27 cellular contexts compared by ENCODE assay signal in genomic region chr17:80754846-80755245, GRCh38.
DNase-seq lines count a peak whose midpoint lies in the region; ATAC-seq lines count a peak whose summit lies in the region.
"Had no signal": no experiment of that assay in that cellular context is flagged by ENCODE, and none has a peak within 500 bp of the region (broad histone marks: within the 10 kb centered on the region; RNA-seq: fewer than 3 reads in every experiment).

No MANE protein-coding gene starts in this region.

- H3K4me2 ChIP-seq in mesenchymal stem cell (ENCODE audit: low read length, poor library complexity, severe bottlenecking), result no peak overlapping the region
- H3K4me2 ChIP-seq: KMS-11, smooth muscle cell had no signal

- CTCF ChIA-PET in activated CD8-positive, alpha-beta T cell treated with anti-CD3 and anti-CD28 coated beads, Interleukin-2, amount 10 ng/mL, durations not matched to agents 7 days and 5 days (lab: Charles Lee), result interaction anchor here (0.7 to 1.9 kb wide), 4 partner anchors 9 to 56 kb away, joined by 3 to 6 read pairs (median 4); no protein-coding TSS in a partner anchor

- H3K27ac Mint-ChIP-seq in activated naive CD4-positive, alpha-beta T cell treated with anti-CD3 and anti-CD28 coated beads, Interleukin-2, amount 50 U/mL, for 24 hours, result peak overlapping the region; percentile 85
- H3K27ac Mint-ChIP-seq in activated CD8-positive, alpha-beta T cell treated with anti-CD3 and anti-CD28 coated beads, Interleukin-2, amount 10 ng/mL, durations not matched to agents 7 days and 5 days, result peak overlapping the region; percentile 45
- H3K27ac Mint-ChIP-seq: activated T-cell treated with anti-CD3 and anti-CD28 coated beads, Interleukin-2, amount 50 U/mL, for 72 hours had no signal

- H2BK12ac ChIP-seq in mesenchymal stem cell (ENCODE audit: low read length in 2 of 2), result peak overlapping the region in 1 of 2 experiments; percentile 26

- H3K23ac ChIP-seq in mesenchymal stem cell (ENCODE audit: low read length in 2 of 2), result no peak overlapping the region

- H3K4me1 Mint-ChIP-seq in activated naive CD4-positive, alpha-beta T cell treated with anti-CD3 and anti-CD28 coated beads, Interleukin-2, amount 50 U/mL, for 24 hours, result peaks cover 82% of the 10 kb centered on the region
- H3K4me1 Mint-ChIP-seq in activated CD8-positive, alpha-beta T cell treated with anti-CD3 and anti-CD28 coated beads, Interleukin-2, amount 10 ng/mL, durations not matched to agents 7 days and 5 days (ENCODE audit: low read depth), result peaks cover 86% of the 10 kb centered on the region

- no peaks in the 10 kb centered on the region for H3K9me3 Mint-ChIP-seq in activated naive CD4-positive, alpha-beta T cell treated with anti-CD3 and anti-CD28 coated beads, Interleukin-2, amount 50 U/mL, for 24 hours
- H3K9me3 Mint-ChIP-seq in activated CD8-positive, alpha-beta T cell treated with anti-CD3 and anti-CD28 coated beads, Interleukin-2, amount 10 ng/mL, durations not matched to agents 7 days and 5 days (ENCODE audit: insufficient read depth), result no peaks in the 10 kb centered on the region
- H3K9me3 Mint-ChIP-seq: activated T-cell treated with anti-CD3 and anti-CD28 coated beads, Interleukin-2, amount 50 U/mL, for 72 hours; CD4-positive, alpha-beta memory T cell had no signal

- peaks cover 35 to 41% of the 10 kb centered on the region in 2 experiments for H3K36me3 ChIP-seq in mesenchymal stem cell (ENCODE audit: control insufficient read depth in 1 of 2, insufficient read depth in 2 of 2, low read depth in 1 of 2, low read length in 2 of 2)
- H3K36me3 ChIP-seq in thymus (ENCODE audit: control insufficient read depth, insufficient read depth), result peaks cover 29% of the 10 kb centered on the region
- H3K36me3 ChIP-seq: cardiac muscle cell, colonic mucosa had no signal

- no peaks in the 10 kb centered on the region for H3K27me3 Mint-ChIP-seq in activated naive CD4-positive, alpha-beta T cell treated with anti-CD3 and anti-CD28 coated beads, Interleukin-2, amount 50 U/mL, for 24 hours
- no peaks in the 10 kb centered on the region for H3K27me3 Mint-ChIP-seq in activated CD8-positive, alpha-beta T cell treated with anti-CD3 and anti-CD28 coated beads, Interleukin-2, amount 10 ng/mL, durations not matched to agents 7 days and 5 days (ENCODE audit: low read depth)
- H3K27me3 Mint-ChIP-seq: CD4-positive, alpha-beta memory T cell had no signal

- no peak overlapping the region for H2BK15ac ChIP-seq in mesenchymal stem cell (ENCODE audit: low read depth, poor library complexity, severe bottlenecking)

- H3K36me3 Mint-ChIP-seq in activated naive CD4-positive, alpha-beta T cell treated with anti-CD3 and anti-CD28 coated beads, Interleukin-2, amount 50 U/mL, for 24 hours, result peaks cover 31% of the 10 kb centered on the region
- peaks cover 69% of the 10 kb centered on the region for H3K36me3 Mint-ChIP-seq in activated CD8-positive, alpha-beta T cell treated with anti-CD3 and anti-CD28 coated beads, Interleukin-2, amount 10 ng/mL, durations not matched to agents 7 days and 5 days (ENCODE audit: low read depth)

- H3K4ac ChIP-seq in mesenchymal stem cell (ENCODE audit: low read depth in 1 of 2, low read length in 2 of 2), result no peak overlapping the region

- DNase-seq in activated naive CD4-positive, alpha-beta T cell treated with anti-CD3 and anti-CD28 coated beads, Interleukin-2, amount 50 U/mL, for 16 hours, result no peak
- DNase-seq in activated CD8-positive, alpha-beta T cell treated with anti-CD3 and anti-CD28 coated beads, Interleukin-2, amount 10 ng/mL, durations not matched to agents 7 days and 5 days, result no peak
- no peak for DNase-seq in mesenchymal stem cell
- DNase-seq in NCI-H1694 (lab: John Stamatoyannopoulos, UW), result no peak
- DNase-seq: activated CD4-positive, CD25-positive, alpha-beta regulatory T cell treated with anti-CD3 and anti-CD28 coated beads, Interleukin-2, amount 50 U/mL, for 72 hours; activated T-cell treated with anti-CD3 and anti-CD28 coated beads, Interleukin-2, amount 50 U/mL, for 72 hours; CD4-positive, alpha-beta memory T cell; colonic mucosa; effector memory CD4-positive, alpha-beta T cell; HCEC 1CT; NCI-H2081; NCI-H2227 treated with DMSO at 0.1 percent for 48 hours; NCI-H526; stomach had no signal

- ATAC-seq in activated CD8-positive, alpha-beta T cell treated with anti-CD3 and anti-CD28 coated beads, Interleukin-2, amount 10 ng/mL, durations not matched to agents 7 days and 5 days, result no peak
- ATAC-seq in GM21360 (IDR thresholded peaks at IDR 0.05; ENCODE audit: unreplicated experiment), result no peak
- ATAC-seq in GM19452 (IDR thresholded peaks at IDR 0.05; ENCODE audit: unreplicated experiment), result no peak
- ATAC-seq: activated T-cell treated with anti-CD3 and anti-CD28 coated beads, Interleukin-2, amount 50 U/mL, for 72 hours; left lobe of liver; Right ventricle myocardium inferior had no signal

- H3K9me3 ChIP-seq in mesenchymal stem cell (ENCODE audit: control insufficient read depth, low read length) (no peaks in the 10 kb centered on the region), thymus (ENCODE audit: control insufficient read depth) (no peaks in the 10 kb centered on the region)
- H3K9me3 ChIP-seq: colonic mucosa, right atrium auricular region, stomach, tibial nerve had no signal

- POLR2A ChIA-PET in activated CD8-positive, alpha-beta T cell treated with anti-CD3 and anti-CD28 coated beads, Interleukin-2, amount 10 ng/mL, durations not matched to agents 7 days and 5 days (lab: Charles Lee), result no interaction called here

- 80% methylated on average over 8 of the region's 9 CpGs for WGBS in mesenchymal stem cell
- WGBS in thymus, result 90% methylated on average over 9 of the region's 9 CpGs

- H3K79me1 ChIP-seq in mesenchymal stem cell (replicated peaks; ENCODE audit: low read length, poor library complexity, severe bottlenecking), result peaks cover 25% of the 10 kb centered on the region

- H3K4me1 ChIP-seq in mesenchymal stem cell (ENCODE audit: control insufficient read depth, insufficient read depth, low read depth, low read length), result peaks cover 17% of the 10 kb centered on the region
- H3K4me1 ChIP-seq in thymus (ENCODE audit: control insufficient read depth, insufficient read depth, low read length), result peaks cover 67% of the 10 kb centered on the region
- H3K4me1 ChIP-seq: colonic mucosa had no signal

- H3K27ac ChIP-seq in mesenchymal stem cell (ENCODE audit: low read length, poor library complexity, severe bottlenecking), result no peak overlapping the region
- peak overlapping the region; percentile 37 for H3K27ac ChIP-seq in thymus (ENCODE audit: low read depth)
- H3K27ac ChIP-seq: cardiac muscle cell, colonic mucosa, epithelial cell of prostate, HL-60, KMS-11, right atrium auricular region, stomach, tibial nerve had no signal

- H4K91ac ChIP-seq in mesenchymal stem cell (ENCODE audit: low read length), result peak overlapping the region; percentile 34

- H4K8ac ChIP-seq in mesenchymal stem cell (ENCODE audit: low read length), result no peak overlapping the region

- H2AFZ ChIP-seq in mesenchymal stem cell (ENCODE audit: low read depth, low read length), result no peak overlapping the region

- H3K18ac ChIP-seq in mesenchymal stem cell (ENCODE audit: low read depth in 1 of 2, low read length in 2 of 2), result peak overlapping the region in 1 of 2 experiments; percentile 35

- no peak overlapping the region for H2AK5ac ChIP-seq in mesenchymal stem cell (ENCODE audit: low read length, severe bottlenecking)

- no peak overlapping the region for H3K4me3 ChIP-seq in mesenchymal stem cell (ENCODE audit: insufficient read depth in 1 of 2, low read depth in 1 of 2, low read length in 2 of 2)
- no peak overlapping the region for H3K4me3 ChIP-seq in thymus (ENCODE audit: low read length)
- H3K4me3 ChIP-seq: cardiac muscle cell, colonic mucosa, right atrium auricular region, smooth muscle cell, stomach, tibial nerve had no signal

- no peak overlapping the region for H3K9ac ChIP-seq in mesenchymal stem cell (ENCODE audit: low read length)
- H3K9ac ChIP-seq: KMS-11 had no signal

- no peak overlapping the region for H2BK120ac ChIP-seq in mesenchymal stem cell (ENCODE audit: low read depth, low read length)

- no peaks in the 10 kb centered on the region for H3K27me3 ChIP-seq in mesenchymal stem cell (ENCODE audit: control insufficient read depth in 1 of 2, insufficient read depth in 1 of 2, low read length in 2 of 2)
- no peaks in the 10 kb centered on the region for H3K27me3 ChIP-seq in thymus (ENCODE audit: control insufficient read depth, insufficient read depth)
- H3K27me3 ChIP-seq: cardiac muscle cell, colonic mucosa, right atrium auricular region, stomach, tibial nerve had no signal

- no peak overlapping the region for H3K14ac ChIP-seq in mesenchymal stem cell (ENCODE audit: low read length in 2 of 2)

- no peak overlapping the region for H2BK5ac ChIP-seq in mesenchymal stem cell (ENCODE audit: low read depth, low read length, poor library complexity, severe bottlenecking)

- H3K4me3 Mint-ChIP-seq in activated naive CD4-positive, alpha-beta T cell treated with anti-CD3 and anti-CD28 coated beads, Interleukin-2, amount 50 U/mL, for 24 hours, result no peak overlapping the region
- no peak overlapping the region for H3K4me3 Mint-ChIP-seq in activated CD8-positive, alpha-beta T cell treated with anti-CD3 and anti-CD28 coated beads, Interleukin-2, amount 10 ng/mL, durations not matched to agents 7 days and 5 days
- H3K4me3 Mint-ChIP-seq: activated T-cell treated with anti-CD3 and anti-CD28 coated beads, Interleukin-2, amount 50 U/mL, for 72 hours; CD4-positive, alpha-beta memory T cell had no signal
